In genomic region chr11:63262562-63262961, GRCh38 we compare ENCODE assay signal across 36 cellular contexts. TPM values are rescaled to one million over a fixed set of nuclear protein-coding genes. Genes with fewer than 3 reads are reported as not detected.
"Had no signal": no experiment of that assay in that cellular context is flagged by ENCODE, and none has a peak within 500 bp of the region (broad histone marks: within the 10 kb centered on the region; RNA-seq: fewer than 3 reads in every experiment).

No MANE protein-coding gene starts in this region.

- H3K36me3 Mint-ChIP-seq: activated CD4-positive, alpha-beta memory T cell treated with anti-CD3 and anti-CD28 coated beads for 36 hours; activated CD8-positive, alpha-beta memory T cell treated with anti-CD3 and anti-CD28 coated beads, Interleukin-2, amount 10 ng/mL, durations not matched to agents 7 days and 5 days; activated naive CD4-positive, alpha-beta T cell treated with anti-CD3 and anti-CD28 coated beads, Interleukin-2, amount 10 ng/mL, durations not matched to agents 7 days and 5 days; activated naive CD4-positive, alpha-beta T cell treated with anti-CD3 and anti-CD28 coated beads, Interleukin-2, amount 50 U/mL, for 72 hours; activated naive CD8-positive, alpha-beta T cell treated with anti-CD3 and anti-CD28 coated beads, Interleukin-2, amount 10 ng/mL, durations not matched to agents 7 days and 5 days; brain had no signal

- DNase-seq: activated CD4-positive, alpha-beta memory T cell treated with anti-CD3 and anti-CD28 coated beads for 36 hours; activated CD4-positive, alpha-beta T cell treated with anti-CD3 and anti-CD28 coated beads for 36 hours; activated CD4-positive, alpha-beta T cell treated with anti-CD3 and anti-CD28 coated beads, Interleukin-2, amount 10 ng/mL, durations not matched to agents 24 days and 14 days; activated CD4-positive, CD25-positive, alpha-beta regulatory T cell; activated CD4-positive, CD25-positive, alpha-beta regulatory T cell treated with anti-CD3 and anti-CD28 coated beads, Interleukin-2, amount 50 U/mL, for 72 hours; activated CD8-positive, alpha-beta memory T cell treated with anti-CD3 and anti-CD28 coated beads, Interleukin-2, amount 10 ng/mL, durations not matched to agents 7 days and 5 days; activated CD8-positive, alpha-beta memory T cell treated with anti-CD3 and anti-CD28 coated beads, Interleukin-2, amount 50 U/mL, for 48 hours; activated CD8-positive, alpha-beta T cell treated with anti-CD3 and anti-CD28 coated beads, Interleukin-2, amount 10 ng/mL, durations not matched to agents 7 days and 5 days; activated gamma-delta T cell; activated naive CD4-positive, alpha-beta T cell; activated naive CD4-positive, alpha-beta T cell treated with anti-CD3 and anti-CD28 coated beads, Interleukin-2, amount 10 ng/mL, durations not matched to agents 7 days and 5 days; activated naive CD8-positive, alpha-beta T cell treated with anti-CD3 and anti-CD28 coated beads, Interleukin-2, amount 10 ng/mL, durations not matched to agents 7 days and 5 days; activated T-cell treated with anti-CD3 and anti-CD28 coated beads for 4 hours; activated T-cell treated with anti-CD3 and anti-CD28 coated beads, Interleukin-2, amount 50 U/mL, for 24 hours; activated T-cell treated with anti-CD3 and anti-CD28 coated beads, Interleukin-2, amount 50 U/mL, for 72 hours; central memory CD4-positive, alpha-beta T cell; cerebellar nuclear complex; colonic mucosa; effector CD8-positive, alpha-beta T cell; esophagus squamous epithelium; foreskin melanocyte; head of caudate nucleus; T-helper 17 cell; T1000 had no signal

- H3K36me3 ChIP-seq: ascending aorta, breast epithelium, cardiac muscle cell, colonic mucosa, esophagus squamous epithelium had no signal

- H3K9me3 ChIP-seq: ascending aorta, breast epithelium, colonic mucosa, esophagus squamous epithelium had no signal

- H3K27ac ChIP-seq: ascending aorta, breast epithelium, cardiac muscle cell, colonic mucosa, epithelial cell of prostate had no signal

- H3K9me3 Mint-ChIP-seq: activated CD4-positive, alpha-beta memory T cell treated with anti-CD3 and anti-CD28 coated beads for 36 hours; activated naive CD4-positive, alpha-beta T cell treated with anti-CD3 and anti-CD28 coated beads, Interleukin-2, amount 10 ng/mL, durations not matched to agents 7 days and 5 days; activated naive CD4-positive, alpha-beta T cell treated with anti-CD3 and anti-CD28 coated beads, Interleukin-2, amount 50 U/mL, for 72 hours; activated naive CD8-positive, alpha-beta T cell treated with anti-CD3 and anti-CD28 coated beads, Interleukin-2, amount 10 ng/mL, durations not matched to agents 7 days and 5 days; activated T-cell treated with anti-CD3 and anti-CD28 coated beads, Interleukin-2, amount 50 U/mL, for 24 hours; activated T-cell treated with anti-CD3 and anti-CD28 coated beads, Interleukin-2, amount 50 U/mL, for 72 hours; brain; T-helper 2 cell treated with Interferon-gamma antibody and Interleukin-4, amounts not matched to agents 5 μg/mL and 100 μg/mL, for 36 hours had no signal

- H3K27ac Mint-ChIP-seq: activated CD4-positive, alpha-beta memory T cell treated with anti-CD3 and anti-CD28 coated beads for 36 hours; activated CD4-positive, alpha-beta T cell treated with anti-CD3 and anti-CD28 coated beads for 36 hours; activated CD4-positive, alpha-beta T cell treated with anti-CD3 and anti-CD28 coated beads, Interleukin-2, amount 10 ng/mL, durations not matched to agents 24 days and 14 days; activated CD8-positive, alpha-beta memory T cell treated with anti-CD3 and anti-CD28 coated beads, Interleukin-2, amount 10 ng/mL, durations not matched to agents 7 days and 5 days; activated CD8-positive, alpha-beta T cell treated with anti-CD3 and anti-CD28 coated beads, Interleukin-2, amount 10 ng/mL, durations not matched to agents 7 days and 5 days; activated naive CD4-positive, alpha-beta T cell treated with anti-CD3 and anti-CD28 coated beads, Interleukin-2, amount 10 ng/mL, durations not matched to agents 7 days and 5 days; activated naive CD4-positive, alpha-beta T cell treated with anti-CD3 and anti-CD28 coated beads, Interleukin-2, amount 50 U/mL, for 72 hours; activated naive CD8-positive, alpha-beta T cell treated with anti-CD3 and anti-CD28 coated beads, Interleukin-2, amount 10 ng/mL, durations not matched to agents 7 days and 5 days; activated T-cell treated with anti-CD3 and anti-CD28 coated beads, Interleukin-2, amount 50 U/mL, for 24 hours; activated T-cell treated with anti-CD3 and anti-CD28 coated beads, Interleukin-2, amount 50 U/mL, for 72 hours; brain; T-helper 17 cell; T-helper 2 cell treated with Interferon-gamma antibody and Interleukin-4, amounts not matched to agents 5 μg/mL and 100 μg/mL, for 36 hours had no signal

- H3K4me1 Mint-ChIP-seq: activated CD4-positive, alpha-beta T cell treated with anti-CD3 and anti-CD28 coated beads for 36 hours; activated CD4-positive, alpha-beta T cell treated with anti-CD3 and anti-CD28 coated beads, Interleukin-2, amount 10 ng/mL, durations not matched to agents 24 days and 14 days; activated CD8-positive, alpha-beta memory T cell treated with anti-CD3 and anti-CD28 coated beads, Interleukin-2, amount 10 ng/mL, durations not matched to agents 7 days and 5 days; activated naive CD4-positive, alpha-beta T cell treated with anti-CD3 and anti-CD28 coated beads, Interleukin-2, amount 10 ng/mL, durations not matched to agents 7 days and 5 days; activated naive CD8-positive, alpha-beta T cell treated with anti-CD3 and anti-CD28 coated beads, Interleukin-2, amount 10 ng/mL, durations not matched to agents 7 days and 5 days; brain; T-helper 17 cell had no signal

- H3K4me3 ChIP-seq: ascending aorta, breast epithelium, cardiac muscle cell, colonic mucosa, esophagus squamous epithelium had no signal

- H3K4me3 Mint-ChIP-seq: activated CD4-positive, alpha-beta memory T cell treated with anti-CD3 and anti-CD28 coated beads for 36 hours; activated CD4-positive, alpha-beta T cell treated with anti-CD3 and anti-CD28 coated beads for 36 hours; activated CD4-positive, alpha-beta T cell treated with anti-CD3 and anti-CD28 coated beads, Interleukin-2, amount 10 ng/mL, durations not matched to agents 24 days and 14 days; activated CD8-positive, alpha-beta memory T cell treated with anti-CD3 and anti-CD28 coated beads, Interleukin-2, amount 10 ng/mL, durations not matched to agents 7 days and 5 days; activated CD8-positive, alpha-beta T cell treated with anti-CD3 and anti-CD28 coated beads, Interleukin-2, amount 10 ng/mL, durations not matched to agents 7 days and 5 days; activated naive CD4-positive, alpha-beta T cell treated with anti-CD3 and anti-CD28 coated beads, Interleukin-2, amount 10 ng/mL, durations not matched to agents 7 days and 5 days; activated naive CD8-positive, alpha-beta T cell treated with anti-CD3 and anti-CD28 coated beads, Interleukin-2, amount 10 ng/mL, durations not matched to agents 7 days and 5 days; activated T-cell treated with anti-CD3 and anti-CD28 coated beads, Interleukin-2, amount 50 U/mL, for 24 hours; activated T-cell treated with anti-CD3 and anti-CD28 coated beads, Interleukin-2, amount 50 U/mL, for 72 hours; brain; T-helper 17 cell; T-helper 2 cell treated with Interferon-gamma antibody and Interleukin-4, amounts not matched to agents 5 μg/mL and 100 μg/mL, for 36 hours had no signal

- H3K27me3 ChIP-seq: ascending aorta, cardiac muscle cell, colonic mucosa had no signal

- ATAC-seq: activated CD4-positive, alpha-beta T cell treated with anti-CD3 and anti-CD28 coated beads for 36 hours; activated CD8-positive, alpha-beta memory T cell treated with anti-CD3 and anti-CD28 coated beads, Interleukin-2, amount 10 ng/mL, durations not matched to agents 7 days and 5 days; activated CD8-positive, alpha-beta T cell treated with anti-CD3 and anti-CD28 coated beads, Interleukin-2, amount 10 ng/mL, durations not matched to agents 7 days and 5 days; activated naive CD4-positive, alpha-beta T cell treated with anti-CD3 and anti-CD28 coated beads, Interleukin-2, amount 50 U/mL, for 72 hours; activated T-cell treated with anti-CD3 and anti-CD28 coated beads, Interleukin-2, amount 50 U/mL, for 72 hours; T-helper 17 cell had no signal

- H3K4me1 ChIP-seq: ascending aorta, breast epithelium, colonic mucosa had no signal

RNA-seq across cellular contexts. Expression of gene SLC22A25, which starts 19.2 kb away (rescaled TPM):
- total RNA-seq: activated CD4-positive, alpha-beta memory T cell treated with anti-CD3 and anti-CD28 coated beads for 36 hours; activated CD4-positive, alpha-beta T cell treated with anti-CD3 and anti-CD28 coated beads for 36 hours; activated CD4-positive, alpha-beta T cell treated with anti-CD3 and anti-CD28 coated beads, Interleukin-2, amount 10 ng/mL, durations not matched to agents 24 days and 14 days; activated CD8-positive, alpha-beta memory T cell treated with anti-CD3 and anti-CD28 coated beads for 36 hours; activated CD8-positive, alpha-beta memory T cell treated with anti-CD3 and anti-CD28 coated beads, Interleukin-2, amount 10 ng/mL, durations not matched to agents 7 days and 5 days; activated CD8-positive, alpha-beta T cell treated with anti-CD3 and anti-CD28 coated beads, Interleukin-2, amount 10 ng/mL, durations not matched to agents 7 days and 5 days; activated naive CD4-positive, alpha-beta T cell treated with anti-CD3 and anti-CD28 coated beads, Interleukin-2, amount 50 U/mL, for 72 hours; activated naive CD8-positive, alpha-beta T cell treated with anti-CD3 and anti-CD28 coated beads, Interleukin-2, amount 10 ng/mL, durations not matched to agents 7 days and 5 days; activated T-cell treated with anti-CD3 and anti-CD28 coated beads, Interleukin-2, amount 50 U/mL, for 72 hours; ascending aorta; cardiac muscle cell; colonic mucosa; dermis microvascular lymphatic vessel endothelial cell; endothelial cell of umbilical vein; fibroblast of lung; fibroblast of villous mesenchyme; T-helper 17 cell had no signal
